Comparison of ENCODE assay signal across 16 cellular contexts in the genomic region with DNA sequence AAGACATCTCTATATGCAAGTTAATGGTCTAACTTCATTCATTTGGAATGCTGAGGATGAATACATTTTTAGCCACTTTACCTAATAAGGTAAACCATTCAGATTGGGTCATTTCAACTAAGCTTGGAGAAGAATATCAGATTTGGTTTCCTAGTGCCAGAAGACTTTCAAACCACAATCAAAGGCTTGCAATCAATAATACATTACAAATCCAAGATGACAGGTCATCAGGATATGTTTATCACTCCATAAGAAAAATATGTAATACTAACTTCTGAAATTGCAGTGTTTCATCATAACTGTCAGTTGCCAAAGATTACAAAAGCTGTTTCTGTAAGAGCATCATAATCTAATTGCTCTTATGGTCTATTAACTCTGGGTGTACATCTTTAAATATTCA.
"Had no signal": no experiment of that assay in that cellular context is flagged by ENCODE, and none has a peak within 500 bp of the region (broad histone marks: within the 10 kb centered on the region; RNA-seq: fewer than 3 reads in every experiment).

No MANE protein-coding gene starts in this region.

- H3K4me3 ChIP-seq: sigmoid colon had no signal

- ATAC-seq: activated CD4-positive, alpha-beta T cell treated with anti-CD3 and anti-CD28 coated beads for 36 hours; activated T-cell treated with anti-CD3 and anti-CD28 coated beads, Interleukin-2, amount 50 U/mL, for 72 hours; effector memory CD8-positive, alpha-beta T cell; foreskin keratinocyte; left colon; natural killer cell had no signal

- DNase-seq: activated CD4-positive, alpha-beta memory T cell treated with anti-CD3 and anti-CD28 coated beads, Interleukin-2, amount 10 ng/mL, durations not matched to agents 7 days and 5 days; activated CD4-positive, alpha-beta T cell treated with anti-CD3 and anti-CD28 coated beads for 36 hours; activated CD8-positive, alpha-beta memory T cell treated with anti-CD3 and anti-CD28 coated beads, Interleukin-2, amount 50 U/mL, for 4 hours; activated naive CD8-positive, alpha-beta T cell treated with anti-CD3 and anti-CD28 coated beads, Interleukin-2, amount 10 ng/mL, durations not matched to agents 7 days and 5 days; activated T-cell treated with anti-CD3 and anti-CD28 coated beads, Interleukin-2, amount 50 U/mL, for 72 hours; central memory CD4-positive, alpha-beta T cell; effector memory CD8-positive, alpha-beta T cell; left colon; natural killer cell; occipital lobe; sigmoid colon; stimulated activated CD4-positive, alpha-beta T cell treated with anti-CD3 and anti-CD28 coated beads, Interleukin-12 subunit alpha, Interleukin-12 subunit beta, amount 100 ng/mL, for 4 hours; stimulated activated naive CD4-positive, alpha-beta T cell; T-helper 1 cell; trophoblast cell had no signal
